16 cellular contexts compared by ENCODE assay signal in the genomic region with DNA sequence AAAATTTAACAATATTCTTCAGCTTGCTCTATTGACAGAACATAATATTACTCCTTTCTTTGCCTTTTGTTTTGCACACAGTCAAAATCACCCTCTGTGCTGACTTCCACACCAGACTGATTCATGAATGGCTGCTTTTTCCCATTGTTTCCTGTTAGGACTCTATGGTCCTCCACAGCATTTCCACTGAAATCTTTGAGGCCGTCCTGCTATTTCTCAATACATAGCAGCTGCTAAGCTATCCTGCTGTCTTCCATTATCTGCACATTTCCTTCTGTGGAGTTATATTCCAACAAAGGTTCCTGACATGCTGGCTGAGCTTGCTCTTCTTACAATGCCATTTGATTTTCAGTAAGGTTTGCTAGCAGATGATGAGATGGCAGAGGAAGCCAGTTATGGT.
"Had no signal": no experiment of that assay in that cellular context is flagged by ENCODE, and none has a peak within 500 bp of the region (broad histone marks: within the 10 kb centered on the region; RNA-seq: fewer than 3 reads in every experiment).

No MANE protein-coding gene starts in this region.

- H3K27me3 Mint-ChIP-seq: effector memory CD8-positive, alpha-beta T cell; T-cell had no signal

- H3K27ac ChIP-seq: gastroesophageal sphincter, left lung, ovary, stomach had no signal

- H3K27ac Mint-ChIP-seq: activated naive CD8-positive, alpha-beta T cell treated with anti-CD3 and anti-CD28 coated beads, Interleukin-2, amount 10 ng/mL, durations not matched to agents 7 days and 5 days; effector memory CD8-positive, alpha-beta T cell; T-cell had no signal

- H3K4me3 ChIP-seq: gastroesophageal sphincter, left lung, ovary, stomach had no signal

- H3K9me3 ChIP-seq: gastroesophageal sphincter, ovary, stomach had no signal

- H3K4me3 Mint-ChIP-seq: activated naive CD8-positive, alpha-beta T cell treated with anti-CD3 and anti-CD28 coated beads, Interleukin-2, amount 10 ng/mL, durations not matched to agents 7 days and 5 days; effector memory CD8-positive, alpha-beta T cell; nephron; T-cell had no signal

- ATAC-seq: effector memory CD8-positive, alpha-beta T cell; gastroesophageal sphincter; left lung; T-cell had no signal

- DNase-seq: activated CD4-positive, alpha-beta T cell treated with anti-CD3 and anti-CD28 coated beads, Interleukin-2, amount 50 U/mL, for 4 hours; activated CD4-positive, CD25-positive, alpha-beta regulatory T cell treated with anti-CD3 and anti-CD28 coated beads, Interleukin-2, amount 50 U/mL, for 72 hours; activated naive CD4-positive, alpha-beta T cell; activated naive CD8-positive, alpha-beta T cell treated with anti-CD3 and anti-CD28 coated beads, Interleukin-2, amount 10 ng/mL, durations not matched to agents 7 days and 5 days; activated T-cell treated with anti-CD3 and anti-CD28 coated beads for 4 hours; anterior cingulate cortex; effector memory CD8-positive, alpha-beta T cell; left lung; ovary; stimulated activated CD4-positive, alpha-beta T cell treated with anti-CD3 and anti-CD28 coated beads, Interleukin-12 subunit alpha, Interleukin-12 subunit beta, amount 100 ng/mL, for 4 hours; stimulated activated CD4-positive, alpha-beta T cell treated with anti-CD3 and anti-CD28 coated beads, Interleukin-2, amount 100 ng/mL, for 24 hours; stomach; T-cell; T1000 had no signal

- H3K4me1 ChIP-seq: gastroesophageal sphincter, left lung, stomach had no signal

- H3K36me3 ChIP-seq: gastroesophageal sphincter, left lung, ovary, stomach had no signal

- H3K4me1 Mint-ChIP-seq: activated naive CD8-positive, alpha-beta T cell treated with anti-CD3 and anti-CD28 coated beads, Interleukin-2, amount 10 ng/mL, durations not matched to agents 7 days and 5 days; T-cell had no signal

- H3K36me3 Mint-ChIP-seq: activated naive CD8-positive, alpha-beta T cell treated with anti-CD3 and anti-CD28 coated beads, Interleukin-2, amount 10 ng/mL, durations not matched to agents 7 days and 5 days; T-cell had no signal

- H3K27me3 ChIP-seq: gastroesophageal sphincter, left lung, ovary, stomach had no signal
